ENCODE assay signal across 17 cellular contexts in the genomic region with DNA sequence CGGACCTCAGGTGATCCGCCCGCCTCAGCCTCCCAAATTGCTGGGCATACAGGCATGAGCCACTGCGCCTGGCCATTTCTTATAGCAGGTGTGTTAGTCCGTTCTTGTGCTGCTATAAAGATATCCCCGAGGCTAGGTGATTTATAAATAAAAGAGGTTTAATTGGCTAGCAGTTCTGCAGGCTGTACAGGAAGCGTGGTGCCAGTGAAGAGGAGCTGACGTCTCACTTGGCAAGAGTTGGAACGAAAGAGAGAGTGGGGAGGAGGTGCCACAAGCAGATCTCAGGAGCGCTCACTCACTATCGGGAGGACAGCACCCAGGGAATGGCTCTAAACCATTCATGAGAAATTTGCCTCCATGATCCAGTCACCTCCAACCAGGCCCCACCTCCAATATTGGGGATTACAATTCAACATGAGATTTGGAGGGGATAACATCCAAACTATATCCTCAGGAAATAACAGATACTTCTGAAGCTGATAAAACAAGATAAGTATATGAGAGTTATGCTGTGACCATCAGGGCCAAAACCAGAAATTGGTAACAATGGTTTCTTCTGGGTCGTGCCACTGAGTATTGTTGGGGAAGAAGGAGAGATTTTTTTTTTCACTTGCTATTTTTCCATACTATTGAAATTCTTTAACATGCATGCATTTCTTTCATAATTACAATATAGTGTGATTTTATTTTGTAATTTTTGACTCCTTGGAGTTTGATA. TPM values are rescaled to one million over a fixed set of nuclear protein-coding genes. Genes with fewer than 3 reads are reported as not detected.
DNase-seq lines count a peak whose midpoint lies in the region; ATAC-seq and TF ChIP-seq lines count a peak whose summit lies in the region.
"Had no signal": no experiment of that assay in that cellular context is flagged by ENCODE, and none has a peak within 500 bp of the region (broad histone marks: within the 10 kb centered on the region; RNA-seq: fewer than 3 reads in every experiment).

No MANE protein-coding gene starts in this region.

- H3K36me3 Mint-ChIP-seq in stimulated activated naive B cell treated with anti-CD40 and anti-IgM and Interleukin-4, amounts not matched to agents 10 μg/mL and 1 μg/mL and 100 μg/mL, for 72 hours = peaks cover 2 to 4% of the 10 kb centered on the region in 2 donors
- no peaks in the 10 kb centered on the region for H3K36me3 Mint-ChIP-seq in CD4-positive, alpha-beta memory T cell
- H3K36me3 Mint-ChIP-seq: activated CD4-positive, alpha-beta memory T cell treated with anti-CD3 and anti-CD28 coated beads for 36 hours had no signal

- ATAC-seq in Right ventricle myocardium inferior = peak; percentile 83
- peak; percentile 46 to 56 for ATAC-seq in stimulated activated naive B cell treated with anti-CD40 and anti-IgM and Interleukin-4, amounts not matched to agents 10 μg/mL and 1 μg/mL and 100 μg/mL, for 72 hours (replicated peaks)

- no peaks in the 10 kb centered on the region for H3K4me1 ChIP-seq in right atrium auricular region
- peaks cover 8% of the 10 kb centered on the region for H3K4me1 ChIP-seq in CD4-positive, alpha-beta memory T cell (ENCODE audit: insufficient read depth, low read length)
- H3K4me1 ChIP-seq: HAP-1 had no signal

- H3K27ac ChIP-seq in right atrium auricular region = no peak overlapping the region
- H3K27ac ChIP-seq in epithelial cell of prostate = peak overlapping the region; percentile 69
- no peak overlapping the region for H3K27ac ChIP-seq in CD4-positive, alpha-beta memory T cell (ENCODE audit: low read depth, low read length)
- H3K27ac ChIP-seq: HL-60 had no signal

- intact Hi-C loops in Right ventricle myocardium inferior (cut with DNase I) = loop anchor here (10.0 kb wide), 1 partner anchor 499 kb away; no protein-coding TSS in a partner anchor
- intact Hi-C loops in CD4-positive, alpha-beta memory T cell (cut with micrococcal nuclease) = no loop called here

- peaks cover 34 to 52% of the 10 kb centered on the region in 2 donors for H3K4me1 Mint-ChIP-seq in stimulated activated naive B cell treated with anti-CD40 and anti-IgM and Interleukin-4, amounts not matched to agents 10 μg/mL and 1 μg/mL and 100 μg/mL, for 72 hours
- peaks cover 4 to 9% (median 5%) of the 10 kb centered on the region in 4 donors for H3K4me1 Mint-ChIP-seq in CD4-positive, alpha-beta memory T cell

- POLR2A ChIA-PET in CD4-positive, alpha-beta memory T cell (lab: Charles Lee; ENCODE audit: partially characterized antibody) = interaction anchor here (1.6 kb wide), 1 partner anchor 8 kb away, joined by 4 read pairs; no protein-coding TSS in a partner anchor

- no peaks in the 10 kb centered on the region for H3K36me3 ChIP-seq in right atrium auricular region
- H3K36me3 ChIP-seq in CD4-positive, alpha-beta memory T cell (ENCODE audit: insufficient read depth, low read length) = no peaks in the 10 kb centered on the region
- H3K36me3 ChIP-seq: HAP-1 had no signal

- TF ChIP-seq CTCF in right atrium auricular region (IDR thresholded peaks at IDR 0.05) = no peak

- CTCF ChIA-PET in CD4-positive, alpha-beta memory T cell (lab: Charles Lee; ENCODE audit: partially characterized antibody) = interaction anchor here (0.8 to 4.1 kb wide), 7 partner anchors 8 to 208 kb away, joined by 3 to 30 read pairs (median 7); no protein-coding TSS in a partner anchor

- peak overlapping the region; percentile 75 for H3K27ac Mint-ChIP-seq in stimulated activated naive B cell treated with anti-CD40 and anti-IgM and Interleukin-4, amounts not matched to agents 10 μg/mL and 1 μg/mL and 100 μg/mL, for 72 hours
- no peak overlapping the region for H3K27ac Mint-ChIP-seq in CD4-positive, alpha-beta memory T cell
- H3K27ac Mint-ChIP-seq: activated CD4-positive, alpha-beta memory T cell treated with anti-CD3 and anti-CD28 coated beads for 36 hours had no signal

- no peak for DNase-seq in Right ventricle myocardium inferior (ENCODE audit: missing footprints)
- no peak for DNase-seq in right atrium auricular region (ENCODE audit: low spot score)
- peak; percentile 64 for DNase-seq in NCI-H774 (lab: John Stamatoyannopoulos, UW)
- peak; percentile 86 for DNase-seq in epithelial cell of prostate (ENCODE audit: low read depth, low spot score)
- no peak for DNase-seq in stimulated activated naive B cell treated with anti-CD40 and anti-IgM and Interleukin-4, amounts not matched to agents 10 μg/mL and 1 μg/mL and 100 μg/mL, for 72 hours
- no peak for DNase-seq in activated CD8-positive, alpha-beta memory T cell treated with anti-CD3 and anti-CD28 coated beads, Interleukin-2, amount 50 U/mL, for 48 hours
- no peak for DNase-seq in activated gamma-delta T cell (lab: John Stamatoyannopoulos, UW)
- DNase-seq in CD4-positive, alpha-beta memory T cell = no peak
- DNase-seq: ACHN; activated CD4-positive, alpha-beta memory T cell treated with anti-CD3 and anti-CD28 coated beads for 36 hours; activated effector memory CD4-positive, alpha-beta T cell treated with anti-CD3 and anti-CD28 coated beads, Interleukin-2, amount 50 U/mL, for 16 hours; NCI-H526; nucleus accumbens; SIG-M5; T1000 had no signal

- no peaks in the 10 kb centered on the region for H3K27me3 ChIP-seq in right atrium auricular region
- no peaks in the 10 kb centered on the region for H3K27me3 ChIP-seq in CD4-positive, alpha-beta memory T cell (ENCODE audit: insufficient read depth, low read length)

- H3K4me3 Mint-ChIP-seq in stimulated activated naive B cell treated with anti-CD40 and anti-IgM and Interleukin-4, amounts not matched to agents 10 μg/mL and 1 μg/mL and 100 μg/mL, for 72 hours = peak overlapping the region; percentile 72 to 81
- no peak overlapping the region for H3K4me3 Mint-ChIP-seq in CD4-positive, alpha-beta memory T cell
- H3K4me3 Mint-ChIP-seq: activated CD4-positive, alpha-beta memory T cell treated with anti-CD3 and anti-CD28 coated beads for 36 hours had no signal

- no peak overlapping the region for H3K4me3 ChIP-seq in right atrium auricular region
- H3K4me3 ChIP-seq in CD4-positive, alpha-beta memory T cell (ENCODE audit: low read length in 2 of 2) = no peak overlapping the region
- H3K4me3 ChIP-seq: HAP-1 had no signal

- peaks cover 0 to 2% of the 10 kb centered on the region in 2 donors for H3K9me3 Mint-ChIP-seq in stimulated activated naive B cell treated with anti-CD40 and anti-IgM and Interleukin-4, amounts not matched to agents 10 μg/mL and 1 μg/mL and 100 μg/mL, for 72 hours
- H3K9me3 Mint-ChIP-seq in CD4-positive, alpha-beta memory T cell = peaks cover 0 to 4% (median 0%) of the 10 kb centered on the region in 8 donors
- H3K9me3 Mint-ChIP-seq: activated CD4-positive, alpha-beta memory T cell treated with anti-CD3 and anti-CD28 coated beads for 36 hours had no signal

- no peaks in the 10 kb centered on the region for H3K9me3 ChIP-seq in right atrium auricular region
- H3K9me3 ChIP-seq in CD4-positive, alpha-beta memory T cell (ENCODE audit: control insufficient read depth in 1 of 2, low read length in 2 of 2) = no peaks in the 10 kb centered on the region

- no peaks in the 10 kb centered on the region for H3K27me3 Mint-ChIP-seq in stimulated activated naive B cell treated with anti-CD40 and anti-IgM and Interleukin-4, amounts not matched to agents 10 μg/mL and 1 μg/mL and 100 μg/mL, for 72 hours
- H3K27me3 Mint-ChIP-seq in CD4-positive, alpha-beta memory T cell = no peaks in the 10 kb centered on the region
- H3K27me3 Mint-ChIP-seq: activated CD4-positive, alpha-beta memory T cell treated with anti-CD3 and anti-CD28 coated beads for 36 hours had no signal

RNA-seq across cellular contexts. Expression of a gene that starts 7.4 kb away (rescaled TPM):
- total RNA-seq in Right ventricle myocardium inferior (13.0 TPM), right atrium auricular region (10 to 100 TPM; 17.2 TPM)
- total RNA-seq in CD4-positive, alpha-beta memory T cell = 10 to 100 TPM; 56.6 TPM
- polyA plus RNA-seq in CD4-positive, alpha-beta memory T cell = 10 to 100 TPM; 42.7 to 45.8 TPM

RNA-seq across cellular contexts. Expression of a gene that starts 42.8 kb away (rescaled TPM):
- total RNA-seq in Right ventricle myocardium inferior (49.3 TPM), right atrium auricular region (10 to 100 TPM; 39.2 to 47.2 TPM)
- 10 to 100 TPM; 73.2 to 84.4 TPM for total RNA-seq in CD4-positive, alpha-beta memory T cell
- polyA plus RNA-seq in CD4-positive, alpha-beta memory T cell = 10 to 100 TPM; 36.6 to 39.1 TPM

Comparison
In these comparisons a context has a peak if more than half of its experiments do, and no peak if none do; other contexts are left out.
1. DNase-seq: peak in NCI-H774 (single experiment) and epithelial cell of prostate (single experiment); none in Right ventricle myocardium inferior (single experiment), right atrium auricular region (single experiment), stimulated activated naive B cell treated with anti-CD40 and anti-IgM and Interleukin-4, amounts not matched to agents 10 μg/mL and 1 μg/mL and 100 μg/mL, for 72 hours (single experiment), activated CD8-positive, alpha-beta memory T cell treated with anti-CD3 and anti-CD28 coated beads, Interleukin-2, amount 50 U/mL, for 48 hours (single experiment), activated gamma-delta T cell (single experiment) and CD4-positive, alpha-beta memory T cell (0 of 5).
2. H3K4me3 Mint-ChIP-seq: peak in stimulated activated naive B cell treated with anti-CD40 and anti-IgM and Interleukin-4, amounts not matched to agents 10 μg/mL and 1 μg/mL and 100 μg/mL, for 72 hours (2 of 2); none in CD4-positive, alpha-beta memory T cell (0 of 8).